ENCODE assay signal across 4 cellular contexts in the genomic region with DNA sequence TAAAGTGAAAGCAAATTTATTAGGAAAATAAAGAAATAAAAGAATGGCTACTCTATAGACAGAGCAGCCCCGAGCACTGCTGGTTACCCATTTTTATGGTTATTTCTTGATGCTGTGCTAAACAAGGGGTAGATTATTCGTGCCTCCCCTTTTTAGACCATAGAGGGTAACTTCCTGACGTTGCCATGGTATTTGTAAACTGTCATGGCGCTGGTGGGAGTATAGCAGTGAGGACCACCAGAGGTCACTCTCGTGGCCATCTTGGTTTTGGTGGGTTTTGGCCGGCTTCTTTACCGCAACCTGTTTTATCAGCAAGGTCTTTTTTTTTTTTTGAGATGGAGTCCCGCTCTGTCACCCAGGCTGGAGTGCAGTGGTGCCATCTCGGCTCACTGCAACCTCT. TPM values are rescaled to one million over a fixed set of nuclear protein-coding genes. Genes with fewer than 3 reads are reported as not detected.
"Had no signal": no experiment of that assay in that cellular context is flagged by ENCODE, and none has a peak within 500 bp of the region (broad histone marks: within the 10 kb centered on the region; RNA-seq: fewer than 3 reads in every experiment).

No MANE protein-coding gene starts in this region.

RNA-seq across cellular contexts. Expression of a gene that starts 31.0 kb away (rescaled TPM):
- total RNA-seq: activated CD8-positive, alpha-beta T cell treated with anti-CD3 and anti-CD28 coated beads, Interleukin-2, amount 10 ng/mL, durations not matched to agents 7 days and 5 days; activated naive CD4-positive, alpha-beta T cell treated with anti-CD3 and anti-CD28 coated beads, Interleukin-2, amount 50 U/mL, for 72 hours; T-helper 1 cell treated with Interleukin-12 subunit alpha and Interleukin-12 subunit beta and Interleukin-4 antibody, amounts not matched to agents 30 ng/mL and 1 ng/mL, for 36 hours had no signal

RNA-seq across cellular contexts. Expression of a gene that starts 51.2 kb away (rescaled TPM):
- total RNA-seq: astrocyte had no signal
